In the genomic region with DNA sequence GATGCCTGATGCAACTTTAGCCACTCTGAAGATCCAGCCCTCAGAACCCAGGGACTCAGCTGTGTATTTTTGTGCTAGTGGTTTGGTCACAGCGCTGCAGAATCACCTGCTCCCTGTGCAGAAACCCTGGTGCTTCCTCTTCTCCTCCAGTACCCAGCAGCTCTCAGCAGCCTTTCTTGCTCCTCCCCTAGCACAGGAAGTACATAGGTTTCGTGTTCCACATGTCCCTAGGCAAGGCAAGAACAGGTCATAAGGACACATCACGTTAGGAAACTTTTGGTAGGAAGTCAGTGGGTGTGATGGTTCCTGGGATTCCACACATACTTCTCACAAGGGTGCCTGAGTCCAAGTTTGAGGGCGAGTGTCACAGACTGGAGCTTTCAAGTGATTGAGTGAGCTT, we compare ENCODE assay signal across 8 cellular contexts.
A peak's percentile ranks its signal among the peaks of the same experiment; 100 is the strongest.
DNase-seq lines count a peak whose midpoint lies in the region; ATAC-seq and TF ChIP-seq lines count a peak whose summit lies in the region.

No MANE protein-coding gene starts in this region.

- no peaks in the 10 kb centered on the region for H3K36me3 ChIP-seq in lower lobe of right lung

- no peaks in the 10 kb centered on the region for H3K4me1 ChIP-seq in lower lobe of right lung

- no peak for TF ChIP-seq CTCF in lower lobe of right lung (IDR thresholded peaks at IDR 0.05)

- no peak overlapping the region for H3K27ac ChIP-seq in lower lobe of right lung

- H3K9me3 ChIP-seq in lower lobe of right lung, result no peaks in the 10 kb centered on the region

- DNase-seq in activated T-cell treated with anti-CD3 and anti-CD28 coated beads for 24 hours (ENCODE audit: low read depth) (peak; percentile 5), SK-MEL-5 (ENCODE audit: low read depth, low spot score) (peak; percentile 16), lower lobe of right lung (peak; percentile 56), superior temporal gyrus (ENCODE audit: extremely low spot score) (no peak), COR-L47 (lab: John Stamatoyannopoulos, UW) (no peak), dedifferentiated amniotic fluid mesenchymal stem cell (ENCODE audit: extremely low spot score) (no peak)
- no peak for DNase-seq in activated T-cell treated with anti-CD3 and anti-CD28 coated beads, Interleukin-2, amount 50 U/mL, for 1 hour

- no peak overlapping the region for H3K4me3 ChIP-seq in lower lobe of right lung

- ATAC-seq in HG02973 (IDR thresholded peaks at IDR 0.05; ENCODE audit: unreplicated experiment), result peak; percentile 59
- ATAC-seq in lower lobe of right lung, result peak; percentile 62 to 85

- intact Hi-C loops in lower lobe of right lung (cut with DNase I), result no loop called here

- in situ Hi-C loops in SK-MEL-5 (cut with HindIII; ENCODE audit: low pct_unique_long_range_greater_than_20kb, low sequenced_read_pairs), result no loop called here

- no peaks in the 10 kb centered on the region for H3K27me3 ChIP-seq in lower lobe of right lung (ENCODE audit: low read depth)

Comparison
In these comparisons a context has a peak if more than half of its experiments do, and no peak if none do; other contexts are left out.
1. DNase-seq: peak in activated T-cell treated with anti-CD3 and anti-CD28 coated beads for 24 hours (single experiment), SK-MEL-5 (single experiment) and lower lobe of right lung (single experiment); none in activated T-cell treated with anti-CD3 and anti-CD28 coated beads, Interleukin-2, amount 50 U/mL, for 1 hour (single experiment), superior temporal gyrus (single experiment), COR-L47 (single experiment) and dedifferentiated amniotic fluid mesenchymal stem cell (single experiment).